Comparison of ENCODE assay signal across 1 cellular context in genomic region chr5:5481206-5481605, GRCh38.
TF ChIP-seq lines count a peak whose summit lies in the region.

No MANE protein-coding gene starts in this region.

TF ChIP-seq in GM23338, 12 proteins besides CTCF, POLR2A, EP300 and RAD21 (continued from another document):
- TF ChIP-seq ZNF462 (CRISPR knock-in tag; IDR thresholded peaks at IDR 0.05) = no peak
TF ChIP-seq in GM23338: peak in this region for 0.
